Comparison of ENCODE assay signal across 8 cellular contexts in genomic region chr12:26195641-26196423, GRCh38. TPM values are rescaled to one million over a fixed set of nuclear protein-coding genes. Genes with fewer than 3 reads are reported as not detected.
DNase-seq lines count a peak whose midpoint lies in the region; ATAC-seq and TF ChIP-seq lines count a peak whose summit lies in the region.

No MANE protein-coding gene starts in this region.

- no peaks in the 10 kb centered on the region for H3K36me3 Mint-ChIP-seq in endodermal cell (ENCODE audit: low read depth)

- H3K4me3 ChIP-seq in RWPE2 (ENCODE audit: severe bottlenecking) (peak overlapping the region; percentile 23), endodermal cell (ENCODE audit: low read length) (peak overlapping the region; percentile 78), subcutaneous abdominal adipose tissue (ENCODE audit: low read depth in 1 of 5, low read length in 5 of 5) (peak overlapping the region; percentile 63 to 92 (median 83))

- peaks cover 51% of the 10 kb centered on the region for H3K27me3 Mint-ChIP-seq in endodermal cell (ENCODE audit: insufficient read depth)

- 4 to 5% methylated on average over 20 to 45 of the region's 45 CpGs for whole genome bisulfite sequencing in endodermal cell (ENCODE audit: insufficient coverage in 1 of 2, insufficient read length in 1 of 2), 2 experiments

- H3K9ac ChIP-seq in endodermal cell (ENCODE audit: extremely low read depth, low read length, poor library complexity, severe bottlenecking) (no peak overlapping the region), subcutaneous abdominal adipose tissue (ENCODE audit: low read length in 5 of 5) (peak overlapping the region; percentile 57 to 85 (median 73))

- peak overlapping the region; percentile 76 for H3K4me3 Mint-ChIP-seq in endodermal cell

- CTCF ChIA-PET in HEK293T (lab: Yijun Ruan, JAX), result no interaction called here

- H3K36me3 ChIP-seq in RWPE2 (ENCODE audit: low read depth) (no peaks in the 10 kb centered on the region), endodermal cell (ENCODE audit: control insufficient read depth, insufficient read depth, low read length) (no peaks in the 10 kb centered on the region), subcutaneous abdominal adipose tissue (ENCODE audit: control insufficient read depth in 5 of 5, insufficient read depth in 5 of 5, low read length in 5 of 5) (no peaks in the 10 kb centered on the region)

- H3K27ac ChIP-seq in RWPE2 (ENCODE audit: poor library complexity, severe bottlenecking) (no peak overlapping the region), endodermal cell (ENCODE audit: low read depth, low read length) (no peak overlapping the region), subcutaneous abdominal adipose tissue (ENCODE audit: low read depth, low read length) (peak overlapping the region; percentile 93)

- DNase-seq in ELR (ENCODE audit: low read depth) (peak; percentile 69), HEK293T (ENCODE audit: extremely low spot score) (peak; percentile 46), RWPE2 (ENCODE audit: low spot score) (no peak), endodermal cell (peak; percentile 84), lung microvascular endothelial cell (ENCODE audit: low read depth in 2 of 2) (peak; percentile 34 to 49)

- peaks cover 9% of the 10 kb centered on the region for H3K4me1 Mint-ChIP-seq in endodermal cell

- peak overlapping the region; percentile 64 for H3K27ac Mint-ChIP-seq in endodermal cell

- TF ChIP-seq CTCF in RWPE2 (IDR thresholded peaks at IDR 0.05; ENCODE audit: poor library complexity, severe bottlenecking), result no peak
- TF ChIP-seq CTCF in endodermal cell (conservative IDR thresholded peaks at IDR 0.05), result no peak

- POLR2A ChIA-PET in HEK293T (lab: Yijun Ruan, JAX), result no interaction called here

- H3K4me1 ChIP-seq in RWPE2 (ENCODE audit: insufficient read depth, poor library complexity, severe bottlenecking) (no peaks in the 10 kb centered on the region), endodermal cell (ENCODE audit: control insufficient read depth, insufficient read depth, low read length) (no peaks in the 10 kb centered on the region), subcutaneous abdominal adipose tissue (ENCODE audit: control insufficient read depth in 5 of 5, insufficient read depth in 5 of 5, low read length in 5 of 5) (peaks cover 2 to 38% (median 24%) of the 10 kb centered on the region in 5 donors)

- no peaks in the 10 kb centered on the region for H3K27me3 ChIP-seq in RWPE2 (ENCODE audit: insufficient read depth, poor library complexity, severe bottlenecking)
- H3K27me3 ChIP-seq in endodermal cell (ENCODE audit: control insufficient read depth, insufficient read depth, low read length, poor library complexity, severe bottlenecking), result peaks cover 49% of the 10 kb centered on the region
- H3K27me3 ChIP-seq in subcutaneous abdominal adipose tissue (ENCODE audit: control insufficient read depth in 5 of 5, insufficient read depth in 4 of 5, low read length in 5 of 5), result no peaks in the 10 kb centered on the region

- no peaks in the 10 kb centered on the region for H3K9me3 ChIP-seq in RWPE2 (ENCODE audit: severe bottlenecking)
- no peaks in the 10 kb centered on the region for H3K9me3 ChIP-seq in endodermal cell (ENCODE audit: control insufficient read depth, low read length)
- no peaks in the 10 kb centered on the region for H3K9me3 ChIP-seq in subcutaneous abdominal adipose tissue (ENCODE audit: control insufficient read depth in 5 of 5, low read length in 5 of 5)

- ATAC-seq in RWPE2 (ENCODE audit: low read depth) (peak; percentile 60), GM21515 (IDR thresholded peaks at IDR 0.05; ENCODE audit: unreplicated experiment) (no peak), GM21737 (IDR thresholded peaks at IDR 0.05; ENCODE audit: unreplicated experiment) (no peak)

- no peaks in the 10 kb centered on the region for H3K9me3 Mint-ChIP-seq in endodermal cell

TF ChIP-seq in HEK293T, 16 proteins besides CTCF, POLR2A, EP300 and RAD21:
- TF ChIP-seq FOXA1 (IDR thresholded peaks at IDR 0.05) (no peak), L3MBTL2 (conservative IDR thresholded peaks at IDR 0.05) (peak; percentile 67)

RNA-seq across cellular contexts. Expression of gene SSPN, which starts 0.5 kb away (rescaled TPM):
- total RNA-seq in endodermal cell (1 to 10 TPM; 1.3 to 3.7 TPM), lung microvascular endothelial cell (0.22 and 0.40 TPM in 2 replicates)
- 3.8 TPM for polyA plus RNA-seq in endodermal cell (2013, experiment 1 of 2)
- 3.8 TPM for polyA plus RNA-seq in endodermal cell (2013, experiment 2 of 2)

Comparison
In these comparisons a context has a peak if more than half of its experiments do, and no peak if none do; other contexts are left out.
1. H3K4me3 ChIP-seq: peak in every context shown above with its lines; median percentile 83 in subcutaneous abdominal adipose tissue; 78 in endodermal cell; 23 in RWPE2.